Comparison of ENCODE assay signal across 8 cellular contexts in the genomic region with DNA sequence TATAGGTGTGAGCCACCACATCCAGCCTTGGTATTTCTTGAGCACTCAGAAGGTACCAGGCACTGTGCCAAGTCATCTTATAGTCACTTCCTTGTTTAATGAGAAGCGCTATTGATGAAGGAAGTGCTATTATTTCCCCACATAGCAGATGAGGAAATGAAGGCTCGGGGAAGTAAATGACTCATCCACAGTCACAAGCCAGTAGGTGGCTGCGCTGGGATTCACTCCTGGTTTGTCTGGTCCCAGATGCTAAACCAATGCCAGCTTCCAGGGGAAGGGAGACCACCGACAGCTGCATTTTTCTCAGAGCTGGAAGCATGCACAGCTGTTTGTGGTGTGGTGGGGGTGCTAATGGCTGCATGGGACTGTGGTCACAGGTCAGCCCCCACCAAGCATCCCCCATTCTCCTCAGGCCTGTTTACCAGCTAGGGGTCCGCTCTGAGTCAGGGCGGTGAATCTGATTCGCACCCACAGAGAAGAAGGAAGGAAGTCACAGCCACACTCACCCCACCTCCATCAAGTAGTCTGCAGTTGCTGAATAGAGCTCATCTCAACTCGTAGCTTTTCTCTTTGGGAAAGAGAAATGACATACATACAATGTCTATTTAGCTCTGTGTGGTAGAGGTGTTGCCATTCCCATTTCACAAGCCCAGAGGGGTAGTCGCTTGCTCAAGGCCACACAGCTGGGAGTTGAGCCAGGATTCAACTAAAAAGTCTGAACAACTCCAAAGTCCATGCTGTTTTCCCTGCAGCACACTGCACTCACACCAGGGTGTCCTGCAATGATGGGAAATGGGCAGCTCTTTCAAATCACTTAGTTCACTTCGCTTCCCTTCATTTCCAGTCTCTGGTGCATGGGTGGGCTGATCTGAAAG. TPM values are rescaled to one million over a fixed set of nuclear protein-coding genes. Genes with fewer than 3 reads are reported as not detected.
DNase-seq lines count a peak whose midpoint lies in the region; ATAC-seq and TF ChIP-seq lines count a peak whose summit lies in the region.

No MANE protein-coding gene starts in this region.

- H3K4me3 Mint-ChIP-seq in endodermal cell = no peak overlapping the region

- no peaks in the 10 kb centered on the region for H3K36me3 Mint-ChIP-seq in endodermal cell (ENCODE audit: low read depth)

- H3K4me1 Mint-ChIP-seq in endodermal cell = peaks cover 63% of the 10 kb centered on the region

- no peaks in the 10 kb centered on the region for H3K9me3 Mint-ChIP-seq in endodermal cell

- H3K4me2 ChIP-seq in BLaER1 treated with 17β-estradiol and CSF1 and Interleukin-3, amounts not matched to agents 10 nM and 100 nM = peak overlapping the region; percentile 83 to 98 (median 96)

- no peaks in the 10 kb centered on the region for H3K36me3 ChIP-seq in BLaER1 treated with 17β-estradiol and CSF1 and Interleukin-3, amounts not matched to agents 10 nM and 100 nM
- H3K36me3 ChIP-seq in endodermal cell (ENCODE audit: control insufficient read depth, insufficient read depth, low read length) = no peaks in the 10 kb centered on the region

- 74 to 88% methylated on average over 5 to 9 of the region's 10 CpGs for WGBS in endodermal cell (ENCODE audit: insufficient coverage in 1 of 2, insufficient read length in 1 of 2), 2 experiments

- H3K4me1 ChIP-seq in BLaER1 treated with 17β-estradiol and CSF1 and Interleukin-3, amounts not matched to agents 10 nM and 100 nM = peaks cover 74 to 100% (median 84%) of the 10 kb centered on the region in 10 experiments
- peaks cover 36% of the 10 kb centered on the region for H3K4me1 ChIP-seq in endodermal cell (ENCODE audit: control insufficient read depth, insufficient read depth, low read length)

- H3K27me3 Mint-ChIP-seq in endodermal cell (ENCODE audit: insufficient read depth) = peaks cover 26% of the 10 kb centered on the region

- no peaks in the 10 kb centered on the region for H3K9me3 ChIP-seq in BLaER1 treated with 17β-estradiol and CSF1 and Interleukin-3, amounts not matched to agents 10 nM and 100 nM (replicated peaks in 1 of 11)
- no peaks in the 10 kb centered on the region for H3K9me3 ChIP-seq in endodermal cell (ENCODE audit: control insufficient read depth, low read length)

- DNase-seq in LHCN-M2 (ENCODE audit: low read depth) (peak; percentile 100), endodermal cell (peak; percentile 57), skeletal muscle cell (ENCODE audit: low read depth) (peak; percentile 74), GM19238 (ENCODE audit: insufficient read length, low spot score) (no peak), GM13976 (ENCODE audit: low spot score) (no peak)
- DNase-seq in activated CD4-positive, alpha-beta T cell treated with anti-CD3 and anti-CD28 coated beads, Interleukin-2, amount 50 U/mL, for 4 hours = peak; percentile 41 to 45

- peaks cover 0 to 17% (median 2%) of the 10 kb centered on the region in 11 experiments; a peak in 11 of 22 replicates for H3K27me3 ChIP-seq in BLaER1 treated with 17β-estradiol and CSF1 and Interleukin-3, amounts not matched to agents 10 nM and 100 nM
- no peaks in the 10 kb centered on the region for H3K27me3 ChIP-seq in endodermal cell (ENCODE audit: control insufficient read depth, insufficient read depth, low read length, poor library complexity, severe bottlenecking)

- no peak for ATAC-seq in HG03460 (IDR thresholded peaks at IDR 0.05; ENCODE audit: unreplicated experiment)

- in situ Hi-C loops in GM13976 (cut with MboI; ENCODE audit: low sequenced_read_pairs, unreplicated experiment) = no loop called here

- peaks cover 0 to 11% (median 0%) of the 10 kb centered on the region in 11 experiments; a peak in 3 of 22 replicates for H4K20me1 ChIP-seq in BLaER1 treated with 17β-estradiol and CSF1 and Interleukin-3, amounts not matched to agents 10 nM and 100 nM

- peak overlapping the region in 9 of 11 experiments; percentile 5 to 62 (median 55); a peak in 18 of 22 replicates for H3K9ac ChIP-seq in BLaER1 treated with 17β-estradiol and CSF1 and Interleukin-3, amounts not matched to agents 10 nM and 100 nM
- H3K9ac ChIP-seq in endodermal cell (ENCODE audit: extremely low read depth, low read length, poor library complexity, severe bottlenecking) = no peak overlapping the region

- no peak for TF ChIP-seq CTCF in endodermal cell (conservative IDR thresholded peaks at IDR 0.05)
- no peak for TF ChIP-seq CTCF in GM13976 (IDR thresholded peaks at IDR 0.05; ENCODE audit: borderline replicate concordance, control extremely low read depth, extremely low read depth, insufficient read depth, missing control alignments)

- peak overlapping the region in 5 of 10 experiments; percentile 1 to 36 (median 23); a peak in 4 of 20 replicates for H3K4me3 ChIP-seq in BLaER1 treated with 17β-estradiol and CSF1 and Interleukin-3, amounts not matched to agents 10 nM and 100 nM
- no peak overlapping the region for H3K4me3 ChIP-seq in endodermal cell (ENCODE audit: low read length)
- no peak overlapping the region for H3K4me3 ChIP-seq in skeletal muscle cell (ENCODE audit: low read depth, low read length)

- peak overlapping the region; percentile 43 for H3K27ac Mint-ChIP-seq in endodermal cell

- H3K27ac ChIP-seq in BLaER1 treated with 17β-estradiol and CSF1 and Interleukin-3, amounts not matched to agents 10 nM and 100 nM = peak overlapping the region in 10 of 11 experiments; percentile 57 to 77 (median 74); a peak in 20 of 22 replicates
- no peak overlapping the region for H3K27ac ChIP-seq in endodermal cell (ENCODE audit: low read depth, low read length)

RNA-seq across cellular contexts. Expression of gene LTBP2, which starts 6.3 kb away (rescaled TPM):
- 151 and 211 TPM in 2 replicates for total RNA-seq in LHCN-M2 (2014; rRNA removed)
- 104 TPM for polyA plus RNA-seq in LHCN-M2 (2012)
- 1 to 10 TPM; 1.7 to 2.9 TPM for total RNA-seq in endodermal cell
- 2.4 TPM for polyA plus RNA-seq in endodermal cell (2013, experiment 1 of 2)
- 2.8 TPM for polyA plus RNA-seq in endodermal cell (2013, experiment 2 of 2)

Comparison
In these comparisons a context has a peak if more than half of its experiments do, and no peak if none do; other contexts are left out.
1. DNase-seq: peak in LHCN-M2 (single experiment), activated CD4-positive, alpha-beta T cell treated with anti-CD3 and anti-CD28 coated beads, Interleukin-2, amount 50 U/mL, for 4 hours (2 of 2), endodermal cell (single experiment) and skeletal muscle cell (single experiment); none in GM19238 (single experiment) and GM13976 (single experiment).
2. RNA of gene LTBP2, which starts 6.3 kb away (total RNA-seq): 151 to 211 TPM in LHCN-M2; 1.7 to 2.9 TPM in endodermal cell; every median in the first group is over 10 times any median in the second.